ENCODE assay signal across 19 cellular contexts in the genomic region with DNA sequence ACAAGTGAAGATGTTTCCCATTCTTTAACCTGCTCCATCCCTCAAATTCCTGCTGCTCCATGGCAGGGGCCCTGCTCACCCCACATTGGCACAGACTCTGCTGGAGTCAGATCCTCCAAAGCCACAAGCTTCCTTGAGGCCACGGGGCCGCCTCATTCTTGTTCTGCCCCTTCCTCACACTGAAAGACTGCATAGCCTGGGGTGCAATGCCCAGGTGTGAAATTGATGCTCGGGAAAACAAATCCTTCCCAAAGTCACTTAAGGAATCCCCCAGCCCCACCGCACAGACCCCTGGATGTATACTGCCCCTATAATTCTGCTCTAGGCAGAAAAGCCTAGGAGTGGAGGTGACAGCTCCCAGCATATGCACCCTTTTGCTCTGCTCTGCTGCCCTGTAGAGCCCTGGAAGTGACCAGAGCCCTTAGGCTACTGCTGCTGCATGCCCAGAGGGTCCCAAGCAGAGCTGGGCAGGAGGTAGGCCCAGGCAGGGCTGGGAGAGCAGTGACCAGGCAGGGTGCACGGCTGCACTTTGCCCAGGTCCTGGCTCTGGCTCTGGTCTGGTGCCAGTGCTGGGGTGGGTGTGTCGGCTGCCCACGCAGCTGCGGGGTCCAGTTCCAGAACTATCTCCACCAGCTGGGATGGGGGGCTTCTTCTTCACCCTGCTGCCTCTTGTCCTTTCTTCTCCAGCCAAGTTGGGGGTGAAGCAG. TPM values are rescaled to one million over a fixed set of nuclear protein-coding genes. Genes with fewer than 3 reads are reported as not detected.
A peak's percentile ranks its signal among the peaks of the same experiment; 100 is the strongest.
DNase-seq lines count a peak whose midpoint lies in the region; FAIRE-seq and TF ChIP-seq lines count a peak whose summit lies in the region.
"Had no signal": no experiment of that assay in that cellular context is flagged by ENCODE, and none has a peak within 500 bp of the region (broad histone marks: within the 10 kb centered on the region; RNA-seq: fewer than 3 reads in every experiment).

No MANE protein-coding gene starts in this region.

- H3K14ac ChIP-seq in trophoblast cell (ENCODE audit: low read length), result no peak overlapping the region

- H3K36me3 ChIP-seq in mammary epithelial cell (ENCODE audit: insufficient read depth, low read length) (no peaks in the 10 kb centered on the region), keratinocyte (ENCODE audit: control insufficient read depth in 2 of 2, extremely low read depth in 1 of 2, insufficient read depth in 2 of 2, low read length in 2 of 2) (no peaks in the 10 kb centered on the region), trophoblast cell (ENCODE audit: control insufficient read depth in 1 of 2, insufficient read depth in 2 of 2, low read length in 2 of 2) (no peaks in the 10 kb centered on the region)

- H4K12ac ChIP-seq in trophoblast cell (ENCODE audit: low read depth, low read length), result no peak overlapping the region

- H3K79me2 ChIP-seq in mammary epithelial cell (ENCODE audit: insufficient read depth, low read length) (peaks cover 30% of the 10 kb centered on the region), keratinocyte (ENCODE audit: control insufficient read depth, insufficient read depth, low read length) (peaks cover 16% of the 10 kb centered on the region), trophoblast cell (ENCODE audit: control insufficient read depth, insufficient read depth, low read length, poor library complexity) (no peaks in the 10 kb centered on the region)

- H3K4me2 ChIP-seq in mammary epithelial cell (ENCODE audit: insufficient read depth, low read depth, low read length) (peak overlapping the region; percentile 84), keratinocyte (ENCODE audit: control insufficient read depth, extremely low read depth, insufficient read depth, low read depth, low read length) (peak overlapping the region; percentile 83), trophoblast cell (ENCODE audit: low read length) (no peak overlapping the region)
- H3K4me2 ChIP-seq: PC-9 had no signal

- no TSS peak for BruUV-seq in mammary epithelial cell (replicated peaks; lab: Mats Ljungman, UMichigan)

- dilution Hi-C loops in mammary epithelial cell (cut with HindIII; ENCODE audit: low sequenced_read_pairs) (no loop called here), keratinocyte (cut with MboI; ENCODE audit: extremely low pct_ligation_motif_present, low sequenced_read_pairs) (no loop called here)

- CTCF ChIA-PET in mammary epithelial cell (lab: Charles Lee; ENCODE audit: low non-redundant PET), result no interaction called here

- H3K79me1 ChIP-seq in trophoblast cell (ENCODE audit: low read length), result peaks cover 8% of the 10 kb centered on the region

- no peak overlapping the region for H2AFZ ChIP-seq in mammary epithelial cell (ENCODE audit: low read depth, low read length)
- H2AFZ ChIP-seq in keratinocyte (ENCODE audit: control insufficient read depth, low read length), result no peak overlapping the region
- no peak overlapping the region for H2AFZ ChIP-seq in trophoblast cell (ENCODE audit: insufficient read depth, low read length, poor library complexity)
- H2AFZ ChIP-seq: PC-9 had no signal

- H2BK120ac ChIP-seq in trophoblast cell (ENCODE audit: insufficient read depth, low read length, poor library complexity), result no peak overlapping the region

- no peaks in the 10 kb centered on the region for H4K20me1 ChIP-seq in mammary epithelial cell (ENCODE audit: insufficient read depth, low read length)
- no peaks in the 10 kb centered on the region for H4K20me1 ChIP-seq in keratinocyte (ENCODE audit: control insufficient read depth, extremely low read depth, insufficient read depth, low read length)

- TF ChIP-seq CTCF in GM13977 (IDR thresholded peaks at IDR 0.05; ENCODE audit: extremely low read depth, insufficient read depth, missing control alignments) (no peak), mammary epithelial cell (conservative IDR thresholded peaks at IDR 0.05 in 1 of 2, IDR thresholded peaks at IDR 0.05 in 1 of 2; ENCODE audit: extremely low read depth in 1 of 2, insufficient read depth in 1 of 2, low read depth in 1 of 2, low read length in 2 of 2) (no peak), keratinocyte (optimal IDR thresholded peaks at IDR 0.05 in 1 of 3, IDR thresholded peaks at IDR 0.05 in 1 of 3, conservative IDR thresholded peaks at IDR 0.05 in 1 of 3; ENCODE audit: extremely low read depth in 1 of 3, insufficient read depth in 2 of 3, low read length in 3 of 3) (no peak)

- no peak for FAIRE-seq in keratinocyte (lab: Jason Lieb, UNC)
- FAIRE-seq: D721Med, G401.6, GM12891, GM19239, K562 had no signal

- no peak overlapping the region for H4K8ac ChIP-seq in trophoblast cell (ENCODE audit: low read depth, low read length)

- no peak overlapping the region for H2BK5ac ChIP-seq in trophoblast cell (ENCODE audit: low read depth, low read length, poor library complexity)

- no peak overlapping the region for H4K91ac ChIP-seq in trophoblast cell (ENCODE audit: low read depth, low read length)

- H3K9ac ChIP-seq in mammary epithelial cell (ENCODE audit: insufficient read depth, low read length), result peak overlapping the region; percentile 20
- peak overlapping the region; percentile 75 for H3K9ac ChIP-seq in keratinocyte (ENCODE audit: control insufficient read depth, extremely low read depth, insufficient read depth, low read length)
- H3K9ac ChIP-seq in trophoblast cell (ENCODE audit: low read length), result no peak overlapping the region

- no peak overlapping the region for H2AK5ac ChIP-seq in trophoblast cell (ENCODE audit: low read length)

- intact Hi-C loops in mammary epithelial cell (cut with micrococcal nuclease), result no loop called here

- H2BK12ac ChIP-seq in trophoblast cell (ENCODE audit: low read length), result no peak overlapping the region

- in situ Hi-C loops in GM13977 (cut with MboI; ENCODE audit: low pct_unique_long_range_greater_than_20kb, low sequenced_read_pairs, unreplicated experiment), result loop anchor here (10.0 kb wide), 1 partner anchor 53 kb away; no protein-coding TSS in a partner anchor
- in situ Hi-C loops in mammary epithelial cell (cut with MboI; ENCODE audit: low sequenced_read_pairs in 2 of 2), result loop anchor here in 1 of 2 donors (10.0 to 25.0 kb wide), 2 partner anchors 63 to 156 kb away; partner anchors contain the start of gene GPR153

- H3K23ac ChIP-seq in trophoblast cell (ENCODE audit: low read length), result no peak overlapping the region

- DNase-seq in GM13977 (ENCODE audit: low spot score) (peak; percentile 40), mammary epithelial cell (no peak), keratinocyte (ENCODE audit: low read depth, low spot score) (no peak), trophoblast cell (no peak)
- no peak for DNase-seq in effector CD4-positive, alpha-beta T cell
- DNase-seq in activated CD4-positive, alpha-beta T cell treated with anti-CD3 and anti-CD28 coated beads, Interleukin-2, amount 50 U/mL, for 4 hours, result no peak
- DNase-seq: CD8-positive, alpha-beta T cell; DMS79 treated with DMSO at 0.1 percent for 48 hours; NCI-H1048; NCI-H1694; NCI-H2107; PC-9 had no signal

- no peak overlapping the region for H3K18ac ChIP-seq in trophoblast cell (ENCODE audit: low read length)

- no peak overlapping the region for H3K4ac ChIP-seq in trophoblast cell (ENCODE audit: low read depth, low read length)

- no peaks in the 10 kb centered on the region for H3K9me1 ChIP-seq in keratinocyte (ENCODE audit: control insufficient read depth, extremely low read depth, insufficient read depth, low read length)

- peak overlapping the region; percentile 29 for H3K27ac ChIP-seq in mammary epithelial cell (ENCODE audit: insufficient read depth, low read depth, low read length)
- H3K27ac ChIP-seq in keratinocyte (ENCODE audit: control insufficient read depth, insufficient read depth, low read length), result no peak overlapping the region
- peak overlapping the region in 1 of 21 experiments; percentile 78 for H3K27ac ChIP-seq in skin epidermis
- no peak overlapping the region for H3K27ac ChIP-seq in trophoblast cell (ENCODE audit: low read depth, low read length)
- H3K27ac ChIP-seq: PC-9 had no signal

- 74% methylated on average over 8 of the region's 8 CpGs for WGBS in mammary epithelial cell (ENCODE audit: low coverage, missing lambda C conversion rate)
- no CpG with 5 or more reads among the region's 8 CpGs for WGBS in trophoblast cell (ENCODE audit: extremely low coverage, insufficient coverage, insufficient read length)

- no peaks in the 10 kb centered on the region for H3K27me3 ChIP-seq in mammary epithelial cell (ENCODE audit: insufficient read depth, low read length)
- H3K27me3 ChIP-seq in keratinocyte (ENCODE audit: control insufficient read depth, extremely low read depth, insufficient read depth, low read length), result no peaks in the 10 kb centered on the region
- H3K27me3 ChIP-seq in trophoblast cell (ENCODE audit: insufficient read depth, low read length), result peaks cover 41% of the 10 kb centered on the region

- H3K4me1 ChIP-seq in mammary epithelial cell (ENCODE audit: insufficient read depth, low read length) (peaks cover 71% of the 10 kb centered on the region), keratinocyte (ENCODE audit: control insufficient read depth, extremely low read depth, insufficient read depth, low read length) (peaks cover 66% of the 10 kb centered on the region), trophoblast cell (ENCODE audit: control insufficient read depth in 1 of 2, insufficient read depth in 2 of 2, low read length in 2 of 2) (peaks cover 8 to 27% of the 10 kb centered on the region in 2 experiments)

- H3K4me3 ChIP-seq in mammary epithelial cell (replicated peaks in 1 of 3; ENCODE audit: insufficient read depth in 1 of 3, low read depth in 2 of 3, low read length in 3 of 3) (peak overlapping the region; percentile 56 to 61 (median 60)), keratinocyte (ENCODE audit: control insufficient read depth in 2 of 3, extremely low read depth in 1 of 3, insufficient read depth in 2 of 3, low read depth in 1 of 3, low read length in 3 of 3) (peak overlapping the region; percentile 65 to 83 (median 68)), skin epidermis (peak overlapping the region in 6 of 7 experiments; percentile 29 to 53 (median 41)), trophoblast cell (ENCODE audit: low read depth, low read length) (no peak overlapping the region)
- H3K4me3 ChIP-seq: K562, PC-9 had no signal

- no peaks in the 10 kb centered on the region for H3K9me3 ChIP-seq in mammary epithelial cell (replicated peaks; ENCODE audit: insufficient read depth, low read length)
- H3K9me3 ChIP-seq in keratinocyte (ENCODE audit: control insufficient read depth, low read depth, low read length), result no peaks in the 10 kb centered on the region
- peaks cover 6% of the 10 kb centered on the region for H3K9me3 ChIP-seq in trophoblast cell (ENCODE audit: insufficient read depth, low read depth, low read length)

RNA-seq across cellular contexts. Expression of gene HES2, which starts 1.6 kb away (rescaled TPM):
- total RNA-seq in mammary epithelial cell, result 10 to 100 TPM; 54.3 to 70.8 TPM
- polyA plus RNA-seq in mammary epithelial cell (29.0 TPM), keratinocyte (30.1 to 51.6 TPM (median 33.9 TPM) in 3 replicates)
- polyA minus RNA-seq in mammary epithelial cell (21.4 TPM), keratinocyte (26.9 to 42.5 TPM (median 37.1 TPM) in 3 replicates)
- 20.4 TPM for polyA plus RNA-seq in keratinocyte (2011; ENCODE audit: low read depth)
- 32.5 and 63.3 TPM in 2 replicates for polyA plus RNA-seq in keratinocyte (2011; cell fraction: cytosol; rRNA removed)
- 70.8 and 105 TPM in 2 replicates for polyA plus RNA-seq in keratinocyte (2011; cell fraction: nucleus; rRNA removed)
- polyA plus RNA-seq in keratinocyte (2012; ENCODE audit: low replicate concordance), result 52.0 and 70.3 TPM in 2 replicates
- 90.9 TPM for polyA minus RNA-seq in keratinocyte (2011; cell fraction: cytosol; rRNA and poly(A)+ RNA removed)
- 79.5 and 80.0 TPM in 2 replicates for polyA minus RNA-seq in keratinocyte (2011; cell fraction: nucleus; rRNA and poly(A)+ RNA removed)
- 33.7 and 41.0 TPM in 2 replicates for polyA plus RNA-seq in trophoblast cell (2013)
- total RNA-seq: CD8-positive, alpha-beta T cell; HT-29 had no signal

RNA-seq across cellular contexts. Expression of gene ESPN, which starts 6.5 kb away (rescaled TPM):
- total RNA-seq in mammary epithelial cell, result 1 to 10 TPM; 2.4 to 2.5 TPM
- 0.27 TPM for polyA plus RNA-seq in mammary epithelial cell
- polyA minus RNA-seq in mammary epithelial cell, result not detected
- polyA plus RNA-seq in keratinocyte, result 0.47 to 3.6 TPM (median 1.2 TPM) in 3 replicates
- polyA plus RNA-seq in keratinocyte (2011; ENCODE audit: low read depth), result 4.3 TPM
- 1.0 and 4.6 TPM in 2 replicates for polyA plus RNA-seq in keratinocyte (2011; cell fraction: cytosol; rRNA removed)
- 7.3 and 11.3 TPM in 2 replicates for polyA plus RNA-seq in keratinocyte (2011; cell fraction: nucleus; rRNA removed)
- polyA plus RNA-seq in keratinocyte (2012; ENCODE audit: low replicate concordance), result 2.4 and 17.9 TPM in 2 replicates
- 0.48 to 4.3 TPM (median 2.2 TPM) in 3 replicates for polyA minus RNA-seq in keratinocyte
- polyA minus RNA-seq in keratinocyte (2011; cell fraction: cytosol; rRNA and poly(A)+ RNA removed), result 13.4 TPM
- 3.1 and 3.3 TPM in 2 replicates for polyA minus RNA-seq in keratinocyte (2011; cell fraction: nucleus; rRNA and poly(A)+ RNA removed)
- 5.8 and 6.9 TPM in 2 replicates for polyA plus RNA-seq in trophoblast cell (2013)

RNA-seq across cellular contexts. Expression of gene ACOT7, which starts 24.5 kb away (rescaled TPM):
- 100 to 1,000 TPM in 1 of 2 donors, 10 to 100 TPM in 1; 67.2 to 193 TPM for total RNA-seq in mammary epithelial cell
- 365 TPM for polyA plus RNA-seq in mammary epithelial cell
- 208 TPM for polyA minus RNA-seq in mammary epithelial cell
- 195 to 349 TPM (median 226 TPM) in 3 replicates for polyA plus RNA-seq in keratinocyte
- polyA plus RNA-seq in keratinocyte (2011; ENCODE audit: low read depth), result 45.1 TPM
- 181 and 317 TPM in 2 replicates for polyA plus RNA-seq in keratinocyte (2011; cell fraction: cytosol; rRNA removed)
- polyA plus RNA-seq in keratinocyte (2011; cell fraction: nucleus; rRNA removed), result 182 and 242 TPM in 2 replicates
- 89.4 and 275 TPM in 2 replicates for polyA plus RNA-seq in keratinocyte (2012; ENCODE audit: low replicate concordance)
- polyA minus RNA-seq in keratinocyte, result 126 to 203 TPM (median 149 TPM) in 3 replicates
- 156 TPM for polyA minus RNA-seq in keratinocyte (2011; cell fraction: cytosol; rRNA and poly(A)+ RNA removed)
- 79.8 and 80.3 TPM in 2 replicates for polyA minus RNA-seq in keratinocyte (2011; cell fraction: nucleus; rRNA and poly(A)+ RNA removed)
- 30.7 and 31.4 TPM in 2 replicates for polyA plus RNA-seq in trophoblast cell (2013)

RNA-seq across cellular contexts. Expression of gene TNFRSF25, which starts 47.9 kb away (rescaled TPM):
- total RNA-seq in mammary epithelial cell, result 10 to 100 TPM in 1 of 2 donors, 1 to 10 TPM in 1; 6.7 to 60.9 TPM
- polyA plus RNA-seq in mammary epithelial cell, result 21.0 TPM
- 5.8 TPM for polyA minus RNA-seq in mammary epithelial cell
- polyA plus RNA-seq in keratinocyte, result 12.2 to 35.8 TPM (median 12.4 TPM) in 3 replicates
- 7.1 TPM for polyA plus RNA-seq in keratinocyte (2011; ENCODE audit: low read depth)
- 3.6 and 6.6 TPM in 2 replicates for polyA plus RNA-seq in keratinocyte (2011; cell fraction: cytosol; rRNA removed)
- polyA plus RNA-seq in keratinocyte (2011; cell fraction: nucleus; rRNA removed), result 100 and 140 TPM in 2 replicates
- 16.7 and 29.9 TPM in 2 replicates for polyA plus RNA-seq in keratinocyte (2012; ENCODE audit: low replicate concordance)
- polyA minus RNA-seq in keratinocyte, result 11.3 to 20.1 TPM (median 11.4 TPM) in 3 replicates
- 6.1 TPM for polyA minus RNA-seq in keratinocyte (2011; cell fraction: cytosol; rRNA and poly(A)+ RNA removed)
- polyA minus RNA-seq in keratinocyte (2011; cell fraction: nucleus; rRNA and poly(A)+ RNA removed), result 17.1 and 23.7 TPM in 2 replicates
- 22.6 and 23.0 TPM in 2 replicates for polyA plus RNA-seq in trophoblast cell (2013)
